Comparison of ENCODE assay signal across 17 cellular contexts in genomic region chr18:59605633-59606192, GRCh38.
DNase-seq lines count a peak whose midpoint lies in the region; ATAC-seq and TF ChIP-seq lines count a peak whose summit lies in the region.
"Had no signal": no experiment of that assay in that cellular context is flagged by ENCODE, and none has a peak within 500 bp of the region (broad histone marks: within the 10 kb centered on the region; RNA-seq: fewer than 3 reads in every experiment).

No MANE protein-coding gene starts in this region.

- no peaks in the 10 kb centered on the region for H3K9me3 ChIP-seq in IMR-90 (ENCODE audit: control insufficient read depth, insufficient read depth, low read length)
- H3K9me3 ChIP-seq in adrenal gland (replicated peaks in 1 of 3) = no peaks in the 10 kb centered on the region
- H3K9me3 ChIP-seq: spleen had no signal

- dilution Hi-C loops in IMR-90 (cut with HindIII; ENCODE audit: low sequenced_read_pairs, unreplicated experiment) = no loop called here

- no peak overlapping the region for H2AK9ac ChIP-seq in IMR-90 (replicated peaks; ENCODE audit: low read depth, low read length, poor library complexity)

- CTCF ChIA-PET in IMR-90 (lab: Yijun Ruan, JAX) = no interaction called here

- WGBS in IMR-90 (ENCODE audit: extremely low coverage in 2 of 2, insufficient read length in 1 of 2), 2 experiments = 79% methylated on average over 5 of the region's 13 CpGs; no CpG with 5 or more reads in 1 of the 2 experiments
- WGBS in adrenal gland, 4 donors = 69 to 78% (median 77%) methylated on average over 13 of the region's 13 CpGs

- peak overlapping the region; percentile 94 for H3K27ac ChIP-seq in IMR-90 (ENCODE audit: insufficient read depth, low read length)
- peak overlapping the region in 2 of 5 donors; percentile 16 to 47 for H3K27ac ChIP-seq in adrenal gland
- H3K27ac ChIP-seq: spleen had no signal

- peak overlapping the region; percentile 31 for H3K14ac ChIP-seq in IMR-90 (replicated peaks; ENCODE audit: low read depth, low read length)

- H3K18ac ChIP-seq in IMR-90 (ENCODE audit: low read depth, low read length) = peak overlapping the region; percentile 79

- H3K4ac ChIP-seq in IMR-90 (ENCODE audit: low read depth, low read length) = peak overlapping the region; percentile 62

- H3K9me1 ChIP-seq in IMR-90 (ENCODE audit: insufficient read depth, low read length) = peaks cover 15% of the 10 kb centered on the region

- peak overlapping the region; percentile 49 for H2BK5ac ChIP-seq in IMR-90 (ENCODE audit: low read depth, low read length, poor library complexity, severe bottlenecking)

- peak overlapping the region; percentile 34 for H3K56ac ChIP-seq in IMR-90 (ENCODE audit: extremely low read depth, insufficient read depth, low read length)

- H3K4me2 ChIP-seq in IMR-90 (ENCODE audit: low read depth, low read length) = peak overlapping the region; percentile 45

- peaks cover 18% of the 10 kb centered on the region; the same call in 1 of the 2 replicates for H4K20me1 ChIP-seq in IMR-90 (ENCODE audit: insufficient read depth, low read length)

- H2BK20ac ChIP-seq in IMR-90 (ENCODE audit: low read depth, low read length) = peak overlapping the region; percentile 76

- no peak for TF ChIP-seq RAD21 in IMR-90 (IDR thresholded peaks at IDR 0.05; ENCODE audit: low read length)

- H2AFZ ChIP-seq in IMR-90 (replicated peaks; ENCODE audit: low read length, poor library complexity) = no peak overlapping the region

- H2AK5ac ChIP-seq in IMR-90 (ENCODE audit: low read depth, low read length) = peak overlapping the region; percentile 79

- peak; percentile 42 for ATAC-seq in IMR-90 (ENCODE audit: low read depth)
- ATAC-seq in sciatic nerve = peak; percentile 34
- no peak for ATAC-seq in GM18868 (IDR thresholded peaks at IDR 0.05; ENCODE audit: unreplicated experiment)
- ATAC-seq in HG03135 (IDR thresholded peaks at IDR 0.05; ENCODE audit: unreplicated experiment) = no peak
- ATAC-seq: GM12878, Panc1 had no signal

- peaks cover 13 to 32% of the 10 kb centered on the region in 2 experiments for H3K79me1 ChIP-seq in IMR-90 (ENCODE audit: low read depth in 1 of 2, low read length in 2 of 2)

- H3K4me3 ChIP-seq in IMR-90 (ENCODE audit: insufficient read depth, low read depth, low read length) = no peak overlapping the region
- H3K4me3 ChIP-seq in adrenal gland = no peak overlapping the region
- H3K4me3 ChIP-seq: GM12878, spleen had no signal

- TF ChIP-seq POLR2A in IMR-90 (IDR thresholded peaks at IDR 0.05; ENCODE audit: low read depth, low read length) (no peak), adrenal gland (IDR thresholded peaks at IDR 0.05) (no peak)

- peak overlapping the region; percentile 66 for H4K5ac ChIP-seq in IMR-90 (ENCODE audit: low read depth, low read length)

- H3K4me1 ChIP-seq in IMR-90 (ENCODE audit: control insufficient read depth, insufficient read depth, low read length) = peaks cover 23% of the 10 kb centered on the region
- peaks cover 0 to 9% of the 10 kb centered on the region in 2 donors for H3K4me1 ChIP-seq in adrenal gland (replicated peaks in 1 of 2)
- H3K4me1 ChIP-seq: spleen had no signal

- POLR2A ChIA-PET in IMR-90 (lab: Charles Lee; ENCODE audit: unreplicated experiment) = interaction anchor here (0.5 kb wide), 1 partner anchor 208 kb away, joined by 16 read pairs; no protein-coding TSS in a partner anchor

- BruUV-seq in IMR-90 (replicated peaks; lab: Mats Ljungman, UMichigan) = no TSS peak

- TF ChIP-seq CTCF in IMR-90 (conservative IDR thresholded peaks at IDR 0.05; ENCODE audit: low read depth, low read length) = no peak
- TF ChIP-seq CTCF in adrenal gland (IDR thresholded peaks at IDR 0.05) = no peak

- H4K91ac ChIP-seq in IMR-90 (ENCODE audit: insufficient read depth, low read depth, low read length) = peak overlapping the region; percentile 79

- peak; percentile 78 for DNase-seq in IMR-90
- peak in 5 of 7 donors; percentile 32 to 61 (median 44) for DNase-seq in adrenal gland
- DNase-seq in glomerular visceral epithelial cell (ENCODE audit: extremely low spot score) = peak; percentile 67
- no peak for DNase-seq in sciatic nerve (ENCODE audit: low spot score)
- no peak for DNase-seq in nucleus accumbens (lab: John Stamatoyannopoulos, UW)
- DNase-seq in activated CD4-positive, alpha-beta T cell treated with anti-CD3 and anti-CD28 coated beads for 1 hour = no peak
- DNase-seq: endodermal cell; GDM1; left cardiac atrium; NCI-H1417 treated with DMSO at 0.1 percent for 48 hours; NCI-H82; spleen; stimulated activated CD8-positive, alpha-beta memory T cell treated with anti-CD3 and anti-CD28 coated beads, Interleukin-4, amount 100 ng/mL, for 48 hours had no signal

- peak overlapping the region; percentile 38; the same call in 1 of the 2 replicates for H3K9ac ChIP-seq in IMR-90 (ENCODE audit: low read depth, low read length)

- peak overlapping the region; percentile 43; the same call in 2 of the 3 replicates for H2BK15ac ChIP-seq in IMR-90 (ENCODE audit: low read depth, low read length)

- H3K27me3 ChIP-seq in IMR-90 (ENCODE audit: control insufficient read depth, insufficient read depth, low read length) (no peaks in the 10 kb centered on the region), adrenal gland (no peaks in the 10 kb centered on the region)
- H3K27me3 ChIP-seq: spleen had no signal

- peak overlapping the region; percentile 74 for H2BK120ac ChIP-seq in IMR-90 (ENCODE audit: low read depth, low read length)

- H3K36me3 ChIP-seq in IMR-90 (ENCODE audit: control insufficient read depth, insufficient read depth, low read length) (no peaks in the 10 kb centered on the region), adrenal gland (replicated peaks in 1 of 2) (no peaks in the 10 kb centered on the region)
- H3K36me3 ChIP-seq: spleen had no signal

- intact Hi-C loops in IMR-90 (cut with micrococcal nuclease) = loop anchor here (5.0 to 10.0 kb wide), 2 partner anchors 121 to 148 kb away; no protein-coding TSS in a partner anchor
- intact Hi-C loops in adrenal gland (cut with DNase I) = no loop called here
- intact Hi-C loops in sciatic nerve (cut with DNase I) = no loop called here

- peak overlapping the region; percentile 9 to 78 for H4K8ac ChIP-seq in IMR-90 (ENCODE audit: low read depth in 2 of 2, low read length in 2 of 2)

- in situ Hi-C loops in IMR-90 (cut with MboI; ENCODE audit: low sequenced_read_pairs) = no loop called here

- H3K23ac ChIP-seq in IMR-90 (ENCODE audit: low read depth, low read length) = peak overlapping the region; percentile 9

TF ChIP-seq in IMR-90, 13 proteins besides CTCF, POLR2A, EP300 and RAD21:
- TF ChIP-seq MAZ (IDR thresholded peaks at IDR 0.05; ENCODE audit: borderline replicate concordance, low read depth, low read length) (no peak), BHLHE40 (IDR thresholded peaks at IDR 0.05; ENCODE audit: low read depth, low read length) (no peak), CEBPB (IDR thresholded peaks at IDR 0.05; ENCODE audit: low read depth, low read length) (no peak), MAFK (IDR thresholded peaks at IDR 0.05; ENCODE audit: low read depth, low read length) (no peak), FOS (IDR thresholded peaks at IDR 0.05; ENCODE audit: low read depth, low read length) (no peak), RCOR1 (IDR thresholded peaks at IDR 0.05; ENCODE audit: insufficient replicate concordance, low read length) (no peak), RFX5 (IDR thresholded peaks at IDR 0.05; ENCODE audit: low read depth, low read length) (no peak), MXI1 (IDR thresholded peaks at IDR 0.05; ENCODE audit: borderline replicate concordance, low read depth, low read length) (no peak), USF2 (IDR thresholded peaks at IDR 0.05; ENCODE audit: low read depth, low read length) (no peak), ELK1 (IDR thresholded peaks at IDR 0.05; ENCODE audit: borderline replicate concordance, low read depth, low read length) (no peak), CHD1 (IDR thresholded peaks at IDR 0.05; ENCODE audit: low read depth, low read length) (no peak), NFE2L2 (IDR thresholded peaks at IDR 0.05; ENCODE audit: low read depth, low read length) (no peak)

Comparison
In these comparisons a context has a peak if more than half of its experiments do, and no peak if none do; other contexts are left out.
1. ATAC-seq: peak in IMR-90 (single experiment) and sciatic nerve (single experiment); none in GM18868 (single experiment) and HG03135 (single experiment).
2. DNase-seq: peak in IMR-90 (single experiment), adrenal gland (5 of 7) and glomerular visceral epithelial cell (single experiment); none in sciatic nerve (single experiment), nucleus accumbens (0 of 56) and activated CD4-positive, alpha-beta T cell treated with anti-CD3 and anti-CD28 coated beads for 1 hour (single experiment).